ENCODE assay signal across 20 cellular contexts in genomic region chr21:43892334-43892733, GRCh38. TPM values are rescaled to one million over a fixed set of nuclear protein-coding genes. Genes with fewer than 3 reads are reported as not detected.
DNase-seq lines count a peak whose midpoint lies in the region; ATAC-seq and TF ChIP-seq lines count a peak whose summit lies in the region.
"Had no signal": no experiment of that assay in that cellular context is flagged by ENCODE, and none has a peak within 500 bp of the region (broad histone marks: within the 10 kb centered on the region; RNA-seq: fewer than 3 reads in every experiment).

No MANE protein-coding gene starts in this region.

- DNase-seq in activated CD4-positive, alpha-beta T cell treated with anti-CD3 and anti-CD28 coated beads, Interleukin-2, amount 10 ng/mL, durations not matched to agents 7 days and 5 days, result no peak
- no peak for DNase-seq in activated CD4-positive, alpha-beta T cell treated with anti-CD3 and anti-CD28 coated beads, Interleukin-2, amount 50 U/mL, for 1 hour
- no peak for DNase-seq in CD4-positive, alpha-beta T cell
- DNase-seq in activated T-helper 1 cell treated with anti-CD3 and anti-CD28 coated beads, Interleukin-12 subunit alpha, Interleukin-12 subunit beta, Interleukin-2, Interleukin-4 antibody, amounts not matched to agents 30 ng/mL and 10 ng/mL and 1 ng/mL, durations not matched to agents 14 hours and 24 hours and 36 hours (ENCODE audit: low spot score), result no peak
- DNase-seq in memory B cell (ENCODE audit: low spot score in 2 of 2), result no peak
- DNase-seq in SKM-1 treated with dmso at 0.1 percent for 144 hours (lab: John Stamatoyannopoulos, UW; ENCODE audit: unreplicated experiment), result no peak
- no peak for DNase-seq in EL
- no peak for DNase-seq in BE2C
- DNase-seq: 8988T, C1 segment of cervical spinal cord, NCI-H1092, NCI-H1436, NCI-H187 treated with DMSO at 0.1 percent for 48 hours, NCI-H2107, NCI-H446 treated with DMSO at 0.1 percent for 48 hours, NCI-H526 treated with DMSO at 0.1 percent for 48 hours, OCI-M1, SJCRH30 had no signal

- no peak overlapping the region for H3K27ac ChIP-seq in CD4-positive, alpha-beta T cell (ENCODE audit: low read depth, low read length)
- H3K27ac ChIP-seq: HL-60, SJCRH30 had no signal

- H3K36me3 Mint-ChIP-seq in activated CD4-positive, alpha-beta T cell treated with anti-CD3 and anti-CD28 coated beads, Interleukin-2, amount 10 ng/mL, durations not matched to agents 7 days and 5 days (ENCODE audit: low read depth), result peaks cover 29% of the 10 kb centered on the region
- H3K36me3 Mint-ChIP-seq in CD4-positive, alpha-beta T cell (ENCODE audit: low read depth), result peaks cover 27% of the 10 kb centered on the region
- H3K36me3 Mint-ChIP-seq in activated T-helper 1 cell treated with anti-CD3 and anti-CD28 coated beads, Interleukin-12 subunit alpha, Interleukin-12 subunit beta, Interleukin-2, Interleukin-4 antibody, amounts not matched to agents 30 ng/mL and 10 ng/mL and 1 ng/mL, durations not matched to agents 14 hours and 24 hours and 36 hours (ENCODE audit: low read depth), result peaks cover 28% of the 10 kb centered on the region
- H3K36me3 Mint-ChIP-seq in memory B cell, result peaks cover 3% of the 10 kb centered on the region

- TF ChIP-seq CTCF in CD4-positive, alpha-beta T cell (IDR thresholded peaks at IDR 0.05), result no peak
- no peak for TF ChIP-seq CTCF in BE2C (IDR thresholded peaks at IDR 0.05; ENCODE audit: low read depth, low read length)

- H3K4me1 ChIP-seq in BE2C, result no peaks in the 10 kb centered on the region
- H3K4me1 ChIP-seq: SJCRH30 had no signal

- peak overlapping the region; percentile 39 for H3K27ac Mint-ChIP-seq in activated CD4-positive, alpha-beta T cell treated with anti-CD3 and anti-CD28 coated beads, Interleukin-2, amount 10 ng/mL, durations not matched to agents 7 days and 5 days
- peak overlapping the region; percentile 29 for H3K27ac Mint-ChIP-seq in CD4-positive, alpha-beta T cell
- H3K27ac Mint-ChIP-seq in activated T-helper 1 cell treated with anti-CD3 and anti-CD28 coated beads, Interleukin-12 subunit alpha, Interleukin-12 subunit beta, Interleukin-2, Interleukin-4 antibody, amounts not matched to agents 30 ng/mL and 10 ng/mL and 1 ng/mL, durations not matched to agents 14 hours and 24 hours and 36 hours, result peak overlapping the region; percentile 37
- H3K27ac Mint-ChIP-seq in memory B cell, result peak overlapping the region; percentile 72

- H3K9me3 ChIP-seq in CD4-positive, alpha-beta T cell (ENCODE audit: control insufficient read depth, low read length), result no peaks in the 10 kb centered on the region
- no peaks in the 10 kb centered on the region for H3K9me3 ChIP-seq in BE2C
- H3K9me3 ChIP-seq: SJCRH30 had no signal

- no peaks in the 10 kb centered on the region for H3K9me3 Mint-ChIP-seq in activated CD4-positive, alpha-beta T cell treated with anti-CD3 and anti-CD28 coated beads, Interleukin-2, amount 10 ng/mL, durations not matched to agents 7 days and 5 days
- H3K9me3 Mint-ChIP-seq in CD4-positive, alpha-beta T cell, result no peaks in the 10 kb centered on the region
- no peaks in the 10 kb centered on the region for H3K9me3 Mint-ChIP-seq in activated T-helper 1 cell treated with anti-CD3 and anti-CD28 coated beads, Interleukin-12 subunit alpha, Interleukin-12 subunit beta, Interleukin-2, Interleukin-4 antibody, amounts not matched to agents 30 ng/mL and 10 ng/mL and 1 ng/mL, durations not matched to agents 14 hours and 24 hours and 36 hours
- no peaks in the 10 kb centered on the region for H3K9me3 Mint-ChIP-seq in memory B cell

- CTCF ChIA-PET in activated CD4-positive, alpha-beta T cell treated with anti-CD3 and anti-CD28 coated beads, Interleukin-2, amount 10 ng/mL, durations not matched to agents 7 days and 5 days (lab: Charles Lee), result interaction anchor here (0.9 to 1.9 kb wide), 6 partner anchors 8 to 82 kb away, joined by 3 to 5 read pairs (median 4); no protein-coding TSS in a partner anchor
- CTCF ChIA-PET in CD4-positive, alpha-beta T cell (lab: Charles Lee), result interaction anchor here (1.1 to 1.8 kb wide), 4 partner anchors 20 to 83 kb away, joined by 3 read pairs; no protein-coding TSS in a partner anchor

- H3K27me3 ChIP-seq in CD4-positive, alpha-beta T cell (ENCODE audit: control insufficient read depth, insufficient read depth, low read length), result no peaks in the 10 kb centered on the region
- no peaks in the 10 kb centered on the region for H3K27me3 ChIP-seq in BE2C
- H3K27me3 ChIP-seq: SJCRH30 had no signal

- intact Hi-C loops in CD4-positive, alpha-beta T cell (cut with DNase I, micrococcal nuclease), result loop anchor here in 1 of 2 experiments (2.0 kb wide), 1 partner anchor 26 kb away; no protein-coding TSS in a partner anchor
- intact Hi-C loops in activated T-helper 1 cell treated with anti-CD3 and anti-CD28 coated beads, Interleukin-12 subunit alpha, Interleukin-12 subunit beta, Interleukin-2, Interleukin-4 antibody, amounts not matched to agents 30 ng/mL and 10 ng/mL and 1 ng/mL, durations not matched to agents 14 hours and 24 hours and 36 hours (cut with micrococcal nuclease), result loop anchor here (2.0 kb wide), 4 partner anchors 24 to 50 kb away; no protein-coding TSS in a partner anchor

- H3K27me3 Mint-ChIP-seq in activated CD4-positive, alpha-beta T cell treated with anti-CD3 and anti-CD28 coated beads, Interleukin-2, amount 10 ng/mL, durations not matched to agents 7 days and 5 days, result no peaks in the 10 kb centered on the region
- H3K27me3 Mint-ChIP-seq in CD4-positive, alpha-beta T cell, result no peaks in the 10 kb centered on the region
- H3K27me3 Mint-ChIP-seq in activated T-helper 1 cell treated with anti-CD3 and anti-CD28 coated beads, Interleukin-12 subunit alpha, Interleukin-12 subunit beta, Interleukin-2, Interleukin-4 antibody, amounts not matched to agents 30 ng/mL and 10 ng/mL and 1 ng/mL, durations not matched to agents 14 hours and 24 hours and 36 hours (ENCODE audit: insufficient read depth), result no peaks in the 10 kb centered on the region
- H3K27me3 Mint-ChIP-seq in memory B cell, result no peaks in the 10 kb centered on the region

- POLR2A ChIA-PET in activated CD4-positive, alpha-beta T cell treated with anti-CD3 and anti-CD28 coated beads, Interleukin-2, amount 10 ng/mL, durations not matched to agents 7 days and 5 days (lab: Charles Lee), result no interaction called here
- POLR2A ChIA-PET in CD4-positive, alpha-beta T cell (lab: Charles Lee), result interaction anchor here (1.0 to 1.6 kb wide), 2 partner anchors 26 to 29 kb away, joined by 3 to 7 read pairs; no protein-coding TSS in a partner anchor

- no peak overlapping the region for H3K4me3 Mint-ChIP-seq in activated CD4-positive, alpha-beta T cell treated with anti-CD3 and anti-CD28 coated beads, Interleukin-2, amount 10 ng/mL, durations not matched to agents 7 days and 5 days
- H3K4me3 Mint-ChIP-seq in CD4-positive, alpha-beta T cell, result no peak overlapping the region
- no peak overlapping the region for H3K4me3 Mint-ChIP-seq in activated T-helper 1 cell treated with anti-CD3 and anti-CD28 coated beads, Interleukin-12 subunit alpha, Interleukin-12 subunit beta, Interleukin-2, Interleukin-4 antibody, amounts not matched to agents 30 ng/mL and 10 ng/mL and 1 ng/mL, durations not matched to agents 14 hours and 24 hours and 36 hours
- H3K4me3 Mint-ChIP-seq in memory B cell, result no peak overlapping the region

- H3K4me1 Mint-ChIP-seq in activated CD4-positive, alpha-beta T cell treated with anti-CD3 and anti-CD28 coated beads, Interleukin-2, amount 10 ng/mL, durations not matched to agents 7 days and 5 days, result peaks cover 51% of the 10 kb centered on the region
- peaks cover 51% of the 10 kb centered on the region for H3K4me1 Mint-ChIP-seq in CD4-positive, alpha-beta T cell (ENCODE audit: low read depth)
- H3K4me1 Mint-ChIP-seq in activated T-helper 1 cell treated with anti-CD3 and anti-CD28 coated beads, Interleukin-12 subunit alpha, Interleukin-12 subunit beta, Interleukin-2, Interleukin-4 antibody, amounts not matched to agents 30 ng/mL and 10 ng/mL and 1 ng/mL, durations not matched to agents 14 hours and 24 hours and 36 hours (ENCODE audit: low read depth), result peaks cover 43% of the 10 kb centered on the region
- peaks cover 15% of the 10 kb centered on the region for H3K4me1 Mint-ChIP-seq in memory B cell

- H3K4me3 ChIP-seq in BE2C (ENCODE audit: low read depth, low read length), result no peak overlapping the region
- H3K4me3 ChIP-seq: SJCRH30 had no signal

- ATAC-seq in CD4-positive, alpha-beta T cell (ENCODE audit: poor library complexity), result no peak
- ATAC-seq in memory B cell (ENCODE audit: low read depth), result no peak
- ATAC-seq: HepG2 had no signal

- no peaks in the 10 kb centered on the region; the same call in 1 of the 2 replicates for H3K36me3 ChIP-seq in BE2C
- H3K36me3 ChIP-seq: SJCRH30 had no signal

RNA-seq across cellular contexts. Expression of gene AGPAT3, which starts 27.3 kb away (rescaled TPM):
- total RNA-seq in activated CD4-positive, alpha-beta T cell treated with anti-CD3 and anti-CD28 coated beads, Interleukin-2, amount 10 ng/mL, durations not matched to agents 7 days and 5 days, result 10 to 100 TPM; 80.3 to 93.1 TPM
- total RNA-seq in CD4-positive, alpha-beta T cell, result 10 to 100 TPM; 40.8 to 43.4 TPM
- 127 and 132 TPM in 2 replicates for total RNA-seq in activated T-helper 1 cell treated with anti-CD3 and anti-CD28 coated beads, Interleukin-12 subunit alpha, Interleukin-12 subunit beta, Interleukin-2, Interleukin-4 antibody, amounts not matched to agents 30 ng/mL and 10 ng/mL and 1 ng/mL, durations not matched to agents 14 hours and 24 hours and 36 hours
- 20.6 TPM for polyA plus RNA-seq in BE2C (2012; ENCODE audit: insufficient read depth, insufficient read length, low read depth)
